ENCODE assay signal across 22 cellular contexts in genomic region chr4:41878170-41878941, GRCh38. TPM values are rescaled to one million over a fixed set of nuclear protein-coding genes. Genes with fewer than 3 reads are reported as not detected.
A peak's percentile ranks its signal among the peaks of the same experiment; 100 is the strongest.
DNase-seq lines count a peak whose midpoint lies in the region; ATAC-seq and TF ChIP-seq lines count a peak whose summit lies in the region.
"Had no signal": no experiment of that assay in that cellular context is flagged by ENCODE, and none has a peak within 500 bp of the region (broad histone marks: within the 10 kb centered on the region; RNA-seq: fewer than 3 reads in every experiment).

No MANE protein-coding gene starts in this region.

- peak overlapping the region; percentile 28 for H3K4me3 ChIP-seq in iPS-18a (ENCODE audit: low read length)
- no peak overlapping the region for H3K4me3 ChIP-seq in trophoblast cell (ENCODE audit: low read depth, low read length)
- H3K4me3 ChIP-seq: ascending aorta, cardiac muscle cell, Peyer's patch, upper lobe of right lung had no signal

- H3K4ac ChIP-seq in trophoblast cell (ENCODE audit: low read depth, low read length), result no peak overlapping the region

- H2BK120ac ChIP-seq in trophoblast cell (ENCODE audit: insufficient read depth, low read length, poor library complexity), result no peak overlapping the region

- no peak overlapping the region for H4K8ac ChIP-seq in trophoblast cell (ENCODE audit: low read depth, low read length)

- no peak overlapping the region for H3K23ac ChIP-seq in trophoblast cell (ENCODE audit: low read length)

- H4K12ac ChIP-seq in trophoblast cell (ENCODE audit: low read depth, low read length), result no peak overlapping the region

- H3K9me3 Mint-ChIP-seq in WTC11, result no peaks in the 10 kb centered on the region
- H3K9me3 Mint-ChIP-seq: activated CD4-positive, alpha-beta T cell treated with anti-CD3 and anti-CD28 coated beads, Interleukin-2, amount 10 ng/mL, durations not matched to agents 7 days and 5 days; activated naive CD8-positive, alpha-beta T cell treated with anti-CD3 and anti-CD28 coated beads, Interleukin-2, amount 10 ng/mL, durations not matched to agents 7 days and 5 days; CD4-positive, CD25-positive, alpha-beta regulatory T cell; mesothelial cell of epicardium had no signal

- H3K4me1 Mint-ChIP-seq in WTC11, result peaks cover 51% of the 10 kb centered on the region

- POLR2A ChIA-PET in WTC11 (lab: Charles Lee), result interaction anchor here (0.9 kb wide), 1 partner anchor 11 kb away, joined by 3 read pairs; no protein-coding TSS in a partner anchor

- DNase-seq in ELF-1 (ENCODE audit: low read depth, low spot score) (peak; percentile 35), WTC11 (ENCODE audit: low spot score) (peak; percentile 33), trophoblast cell (no peak), DMS53 (lab: John Stamatoyannopoulos, UW) (no peak)
- DNase-seq: activated CD4-positive, alpha-beta T cell treated with anti-CD3 and anti-CD28 coated beads, Interleukin-2, amount 10 ng/mL, durations not matched to agents 7 days and 5 days; activated effector memory CD4-positive, alpha-beta T cell treated with Interleukin-2 at 50 U/mL for 16 hours; activated naive CD8-positive, alpha-beta T cell treated with anti-CD3 and anti-CD28 coated beads, Interleukin-2, amount 10 ng/mL, durations not matched to agents 7 days and 5 days; CD4-positive, CD25-positive, alpha-beta regulatory T cell; effector memory CD4-positive, alpha-beta T cell; NCI-H446 treated with DMSO at 0.1 percent for 48 hours; Peyer's patch; SIG-M5; stimulated activated naive CD4-positive, alpha-beta T cell; T1000; upper lobe of right lung had no signal

- WGBS in trophoblast cell (ENCODE audit: extremely low coverage, insufficient coverage, insufficient read length), result no CpG with 5 or more reads among the region's 40 CpGs

- H2AFZ ChIP-seq in trophoblast cell (ENCODE audit: insufficient read depth, low read length, poor library complexity), result no peak overlapping the region

- no peak overlapping the region for H2BK12ac ChIP-seq in trophoblast cell (ENCODE audit: low read length)

- TF ChIP-seq CTCF in WTC11 (IDR thresholded peaks at IDR 0.05), result no peak

- no peaks in the 10 kb centered on the region for H3K36me3 ChIP-seq in iPS-18a (ENCODE audit: control insufficient read depth, low read depth, low read length)
- H3K36me3 ChIP-seq in trophoblast cell (ENCODE audit: control insufficient read depth in 1 of 2, insufficient read depth in 2 of 2, low read length in 2 of 2), result no peaks in the 10 kb centered on the region
- H3K36me3 ChIP-seq: ascending aorta, cardiac muscle cell, Peyer's patch, upper lobe of right lung had no signal

- H3K27ac ChIP-seq in iPS-18a (ENCODE audit: low read length) (no peak overlapping the region), trophoblast cell (ENCODE audit: low read depth, low read length) (no peak overlapping the region)
- H3K27ac ChIP-seq: ascending aorta, cardiac muscle cell, Peyer's patch, upper lobe of right lung had no signal

- peak overlapping the region; percentile 65 for H3K4me3 Mint-ChIP-seq in WTC11
- H3K4me3 Mint-ChIP-seq: activated CD4-positive, alpha-beta T cell treated with anti-CD3 and anti-CD28 coated beads, Interleukin-2, amount 10 ng/mL, durations not matched to agents 7 days and 5 days; activated naive CD8-positive, alpha-beta T cell treated with anti-CD3 and anti-CD28 coated beads, Interleukin-2, amount 10 ng/mL, durations not matched to agents 7 days and 5 days; CD4-positive, CD25-positive, alpha-beta regulatory T cell; mesothelial cell of epicardium had no signal

- H3K27me3 ChIP-seq in iPS-18a (ENCODE audit: control insufficient read depth, insufficient read depth, low read length) (peaks cover 100% of the 10 kb centered on the region), trophoblast cell (ENCODE audit: insufficient read depth, low read length) (peaks cover 77% of the 10 kb centered on the region)

- peak overlapping the region; percentile 10 for H3K4me2 ChIP-seq in trophoblast cell (ENCODE audit: low read length)

- H3K4me1 ChIP-seq in iPS-18a (ENCODE audit: control insufficient read depth, low read depth, low read length) (peaks cover 20% of the 10 kb centered on the region), trophoblast cell (ENCODE audit: control insufficient read depth in 1 of 2, insufficient read depth in 2 of 2, low read length in 2 of 2) (peaks cover 7 to 10% of the 10 kb centered on the region in 2 experiments)

- no peak overlapping the region for H4K91ac ChIP-seq in trophoblast cell (ENCODE audit: low read depth, low read length)

- CTCF ChIA-PET in WTC11 (lab: Charles Lee), result interaction anchor here (1.5 to 3.4 kb wide), 3 partner anchors 12 to 185 kb away, joined by 4 to 16 read pairs (median 6); no protein-coding TSS in a partner anchor

- ATAC-seq in WTC11 (peak; percentile 2; the same call in 1 of the 2 replicates), HG03439 (IDR thresholded peaks at IDR 0.05; ENCODE audit: unreplicated experiment) (no peak), HG02970 (IDR thresholded peaks at IDR 0.05; ENCODE audit: low FRiP score, unreplicated experiment) (no peak), GM19035 (IDR thresholded peaks at IDR 0.05; ENCODE audit: unreplicated experiment) (no peak)
- ATAC-seq: upper lobe of right lung had no signal

- H3K79me1 ChIP-seq in trophoblast cell (ENCODE audit: low read length), result no peaks in the 10 kb centered on the region

- no peaks in the 10 kb centered on the region for H3K79me2 ChIP-seq in trophoblast cell (ENCODE audit: control insufficient read depth, insufficient read depth, low read length, poor library complexity)

- H3K9ac ChIP-seq in iPS-18a (ENCODE audit: low read length), result no peak overlapping the region
- no peak overlapping the region for H3K9ac ChIP-seq in trophoblast cell (ENCODE audit: low read length)

- H3K9me3 ChIP-seq in iPS-18a (ENCODE audit: control insufficient read depth, low read depth, low read length) (peaks cover 3% of the 10 kb centered on the region), trophoblast cell (ENCODE audit: insufficient read depth, low read depth, low read length) (peaks cover 4% of the 10 kb centered on the region)
- H3K9me3 ChIP-seq: ascending aorta, Peyer's patch, upper lobe of right lung had no signal

- no peak overlapping the region for H3K27ac Mint-ChIP-seq in WTC11
- H3K27ac Mint-ChIP-seq: activated CD4-positive, alpha-beta T cell treated with anti-CD3 and anti-CD28 coated beads, Interleukin-2, amount 10 ng/mL, durations not matched to agents 7 days and 5 days; activated naive CD8-positive, alpha-beta T cell treated with anti-CD3 and anti-CD28 coated beads, Interleukin-2, amount 10 ng/mL, durations not matched to agents 7 days and 5 days; CD4-positive, CD25-positive, alpha-beta regulatory T cell; mesothelial cell of epicardium had no signal

- H3K14ac ChIP-seq in trophoblast cell (ENCODE audit: low read length), result no peak overlapping the region

- no peaks in the 10 kb centered on the region for H3K36me3 Mint-ChIP-seq in WTC11
- H3K36me3 Mint-ChIP-seq: activated naive CD8-positive, alpha-beta T cell treated with anti-CD3 and anti-CD28 coated beads, Interleukin-2, amount 10 ng/mL, durations not matched to agents 7 days and 5 days; CD4-positive, CD25-positive, alpha-beta regulatory T cell; mesothelial cell of epicardium had no signal

- no peak overlapping the region for H2BK5ac ChIP-seq in trophoblast cell (ENCODE audit: low read depth, low read length, poor library complexity)

- H3K27me3 Mint-ChIP-seq in WTC11 (ENCODE audit: low read depth), result peaks cover 100% of the 10 kb centered on the region

- no peak overlapping the region for H3K18ac ChIP-seq in trophoblast cell (ENCODE audit: low read length)

- H2AK5ac ChIP-seq in trophoblast cell (ENCODE audit: low read length), result no peak overlapping the region

TF ChIP-seq in WTC11, 78 proteins besides CTCF, POLR2A, EP300 and RAD21 (continues in another document):
- TF ChIP-seq CDX4 (CRISPR knock-in tag; IDR thresholded peaks at IDR 0.05; ENCODE audit: borderline replicate concordance) (no peak), ERG (CRISPR knock-in tag; IDR thresholded peaks at IDR 0.05) (no peak), ETV6 (CRISPR knock-in tag; IDR thresholded peaks at IDR 0.05) (no peak), ZNF138 (CRISPR knock-in tag; conservative IDR thresholded peaks at IDR 0.05) (no peak), USF1 (CRISPR knock-in tag; IDR thresholded peaks at IDR 0.05) (no peak), ZNF317 (CRISPR knock-in tag; IDR thresholded peaks at IDR 0.05; ENCODE audit: borderline replicate concordance, low read depth) (no peak), NFYB (CRISPR knock-in tag; conservative IDR thresholded peaks at IDR 0.05; ENCODE audit: low read depth) (no peak), NFATC4 (CRISPR knock-in tag; IDR thresholded peaks at IDR 0.05) (no peak)

RNA-seq across cellular contexts. Expression of gene TMEM33, which starts 56.9 kb away (rescaled TPM):
- total RNA-seq in WTC11 (2021), result 80.8 to 82.4 TPM (median 81.4 TPM) in 3 replicates
- 87.7 and 94.9 TPM in 2 replicates for polyA plus RNA-seq in trophoblast cell (2013)

Comparison
In these comparisons a context has a peak if more than half of its experiments do, and no peak if none do; other contexts are left out.
1. DNase-seq: peak in ELF-1 (single experiment) and WTC11 (single experiment); none in trophoblast cell (0 of 2) and DMS53 (single experiment).